In the genomic region with DNA sequence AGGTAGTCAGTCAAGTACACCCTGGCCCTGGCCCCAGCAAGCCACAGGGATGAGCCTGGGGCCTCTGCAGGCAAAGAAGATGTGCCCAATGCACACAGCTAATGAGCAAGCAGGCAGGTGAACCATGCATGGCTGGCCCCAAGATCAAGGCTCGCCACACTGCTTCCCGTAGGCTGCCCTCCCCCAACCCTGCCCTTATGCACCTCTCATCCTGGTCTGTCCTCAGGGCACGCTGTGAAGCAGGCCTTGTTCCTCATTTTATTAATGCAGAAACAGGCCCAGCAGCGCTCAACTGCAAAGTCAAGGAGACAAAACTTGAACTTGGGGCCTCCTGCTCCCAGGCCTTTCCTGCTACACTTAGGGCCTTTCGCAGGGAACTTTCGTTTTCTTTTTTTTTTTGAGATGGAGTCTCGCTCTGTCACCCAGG, we compare ENCODE assay signal across 14 cellular contexts. TPM values are rescaled to one million over a fixed set of nuclear protein-coding genes. Genes with fewer than 3 reads are reported as not detected.
A peak's percentile ranks its signal among the peaks of the same experiment; 100 is the strongest.
DNase-seq lines count a peak whose midpoint lies in the region; ATAC-seq, FAIRE-seq and TF ChIP-seq lines count a peak whose summit lies in the region.
"Had no signal": no experiment of that assay in that cellular context is flagged by ENCODE, and none has a peak within 500 bp of the region (broad histone marks: within the 10 kb centered on the region; RNA-seq: fewer than 3 reads in every experiment).

No MANE protein-coding gene starts in this region.

- H3K4me1 ChIP-seq in CD4-positive, CD25-positive, alpha-beta regulatory T cell (ENCODE audit: control insufficient read depth, insufficient read depth, low read length, poor library complexity, severe bottlenecking), result peaks cover 87% of the 10 kb centered on the region
- peaks cover 0 to 2% of the 10 kb centered on the region in 2 donors for H3K4me1 ChIP-seq in kidney (ENCODE audit: control insufficient read depth in 1 of 2, insufficient read depth in 1 of 2, low read depth in 1 of 2, low read length in 2 of 2)

- H3K9me3 Mint-ChIP-seq in CD4-positive, CD25-positive, alpha-beta regulatory T cell, result peaks cover 0 to 1% (median 0%) of the 10 kb centered on the region in 7 donors
- H3K9me3 Mint-ChIP-seq: activated CD4-positive, alpha-beta memory T cell treated with anti-CD3 and anti-CD28 coated beads for 36 hours had no signal

- no peaks in the 10 kb centered on the region for H3K27me3 Mint-ChIP-seq in CD4-positive, CD25-positive, alpha-beta regulatory T cell
- H3K27me3 Mint-ChIP-seq: activated CD4-positive, alpha-beta memory T cell treated with anti-CD3 and anti-CD28 coated beads for 36 hours had no signal

- H3K9ac ChIP-seq in kidney (ENCODE audit: low read length in 2 of 2), result no peak overlapping the region

- no peak overlapping the region for H3K4me3 ChIP-seq in CD4-positive, CD25-positive, alpha-beta regulatory T cell (ENCODE audit: low read depth, low read length)
- no peak overlapping the region for H3K4me3 ChIP-seq in kidney (ENCODE audit: low read length in 2 of 2)

- no peak for TF ChIP-seq CTCF in kidney (IDR thresholded peaks at IDR 0.05; ENCODE audit: borderline replicate concordance, extremely low read depth, insufficient read depth)

- H3K4me3 Mint-ChIP-seq in CD4-positive, CD25-positive, alpha-beta regulatory T cell, result peak overlapping the region in 2 of 4 donors; percentile 40 to 48
- H3K4me3 Mint-ChIP-seq: activated CD4-positive, alpha-beta memory T cell treated with anti-CD3 and anti-CD28 coated beads for 36 hours had no signal

- peak in 1 of 3 donors; percentile 17 for DNase-seq in CD4-positive, CD25-positive, alpha-beta regulatory T cell
- DNase-seq in RPMI8226, result peak; percentile 45
- peak; percentile 81 for DNase-seq in kidney
- DNase-seq in COR-L47 (lab: John Stamatoyannopoulos, UW), result no peak
- no peak for DNase-seq in AG08395 (ENCODE audit: low spot score)
- DNase-seq in NCI-H345 treated with DMSO at 0.1 percent for 48 hours (lab: John Stamatoyannopoulos, UW; ENCODE audit: unreplicated experiment), result no peak
- DNase-seq in HTR-8/SVneo (ENCODE audit: insufficient read length, low spot score), result no peak
- DNase-seq: activated CD4-positive, alpha-beta memory T cell treated with anti-CD3 and anti-CD28 coated beads for 36 hours; anterior cingulate cortex; NCI-H187 had no signal

- H3K36me3 ChIP-seq in CD4-positive, CD25-positive, alpha-beta regulatory T cell (ENCODE audit: control insufficient read depth, insufficient read depth, low read length), result no peaks in the 10 kb centered on the region
- no peaks in the 10 kb centered on the region for H3K36me3 ChIP-seq in kidney (ENCODE audit: control insufficient read depth in 1 of 2, insufficient read depth in 2 of 2, low read length in 2 of 2)

- FAIRE-seq in kidney (lab: Jason Lieb, UNC) (no peak), HTR-8/SVneo (lab: Jason Lieb, UNC) (no peak)
- FAIRE-seq: D721Med, endometrium had no signal

- H3K27ac ChIP-seq in CD4-positive, CD25-positive, alpha-beta regulatory T cell (ENCODE audit: insufficient read depth, low read length, poor library complexity, severe bottlenecking), result peak overlapping the region; percentile 35
- H3K27ac ChIP-seq in kidney (ENCODE audit: low read depth in 2 of 2, low read length in 2 of 2), result no peak overlapping the region
- H3K27ac ChIP-seq: HL-60 had no signal

- no peaks in the 10 kb centered on the region for H3K36me3 Mint-ChIP-seq in CD4-positive, CD25-positive, alpha-beta regulatory T cell
- H3K36me3 Mint-ChIP-seq: activated CD4-positive, alpha-beta memory T cell treated with anti-CD3 and anti-CD28 coated beads for 36 hours had no signal

- no peaks in the 10 kb centered on the region for H3K9me3 ChIP-seq in CD4-positive, CD25-positive, alpha-beta regulatory T cell (ENCODE audit: control insufficient read depth in 2 of 2, low read length in 2 of 2)
- H3K9me3 ChIP-seq in kidney (ENCODE audit: control insufficient read depth in 1 of 2, low read length in 2 of 2), result no peaks in the 10 kb centered on the region

- ATAC-seq in CD4-positive, CD25-positive, alpha-beta regulatory T cell (ENCODE audit: low read depth in 2 of 2), result peak in 1 of 2 donors; percentile 17
- peak; percentile 34 for ATAC-seq in GM19463 (IDR thresholded peaks at IDR 0.05; ENCODE audit: unreplicated experiment)

- H3K4me1 Mint-ChIP-seq in CD4-positive, CD25-positive, alpha-beta regulatory T cell, result peaks cover 31 to 97% (median 62%) of the 10 kb centered on the region in 4 donors

- intact Hi-C loops in kidney (cut with DNase I), result no loop called here

- H3K27ac Mint-ChIP-seq in CD4-positive, CD25-positive, alpha-beta regulatory T cell, result peak overlapping the region; percentile 52 to 95 (median 79)
- H3K27ac Mint-ChIP-seq: activated CD4-positive, alpha-beta memory T cell treated with anti-CD3 and anti-CD28 coated beads for 36 hours had no signal

- no peaks in the 10 kb centered on the region for H3K27me3 ChIP-seq in CD4-positive, CD25-positive, alpha-beta regulatory T cell (ENCODE audit: control insufficient read depth, insufficient read depth, low read length)

RNA-seq across cellular contexts. Expression of a gene that starts 35.6 kb away (rescaled TPM):
- 51.1 TPM for total RNA-seq in CD4-positive, CD25-positive, alpha-beta regulatory T cell
- polyA plus RNA-seq in CD4-positive, CD25-positive, alpha-beta regulatory T cell, result 10 to 100 TPM; 35.9 to 56.9 (median 48.0) TPM
- 97.8 TPM for total RNA-seq in kidney
- 157 TPM for polyA plus RNA-seq in kidney (ENCODE audit: insufficient read depth, low read depth, low replicate concordance)

Comparison
In these comparisons a context has a peak if more than half of its experiments do, and no peak if none do; other contexts are left out.
1. DNase-seq: peak in RPMI8226 (single experiment) and kidney (single experiment); none in COR-L47 (single experiment), AG08395 (single experiment), NCI-H345 treated with DMSO at 0.1 percent for 48 hours (single experiment) and HTR-8/SVneo (single experiment).